Comparison of ENCODE assay signal across 11 cellular contexts in genomic region chr11:110858556-110858921, GRCh38.
DNase-seq lines count a peak whose midpoint lies in the region; ATAC-seq and TF ChIP-seq lines count a peak whose summit lies in the region.
"Had no signal": no experiment of that assay in that cellular context is flagged by ENCODE, and none has a peak within 500 bp of the region (broad histone marks: within the 10 kb centered on the region; RNA-seq: fewer than 3 reads in every experiment).

No MANE protein-coding gene starts in this region.

- ATAC-seq in GM18907 (IDR thresholded peaks at IDR 0.05; ENCODE audit: unreplicated experiment): peak; percentile 69
- peak; percentile 59 for ATAC-seq in HG03139 (IDR thresholded peaks at IDR 0.05; ENCODE audit: unreplicated experiment)
- ATAC-seq in GM18873 (IDR thresholded peaks at IDR 0.05; ENCODE audit: low FRiP score, unreplicated experiment): no peak
- ATAC-seq: activated CD8-positive, alpha-beta memory T cell treated with anti-CD3 and anti-CD28 coated beads, Interleukin-2, amount 10 ng/mL, durations not matched to agents 7 days and 5 days had no signal

- TF ChIP-seq CTCF in foreskin fibroblast (IDR thresholded peaks at IDR 0.05; ENCODE audit: low read depth, low read length): no peak

- DNase-seq in foreskin fibroblast: peak; percentile 47 to 86
- DNase-seq in skeletal muscle cell (ENCODE audit: low read depth): peak; percentile 70
- no peak for DNase-seq in stimulated activated CD8-positive, alpha-beta memory T cell treated with anti-CD3 and anti-CD28 coated beads, Interleukin-4, amount 100 ng/mL, for 48 hours
- no peak for DNase-seq in CD1c-positive myeloid dendritic cell (ENCODE audit: extremely low spot score)
- DNase-seq in NCI-H146 treated with DMSO at 0.1 percent for 48 hours (lab: John Stamatoyannopoulos, UW; ENCODE audit: unreplicated experiment): no peak
- DNase-seq: activated CD8-positive, alpha-beta memory T cell treated with anti-CD3 and anti-CD28 coated beads, Interleukin-2, amount 10 ng/mL, durations not matched to agents 7 days and 5 days; DMS53 had no signal

- H3K4me3 ChIP-seq in foreskin fibroblast (ENCODE audit: low read depth in 1 of 2, low read length in 2 of 2): no peak overlapping the region
- no peak overlapping the region for H3K4me3 ChIP-seq in skeletal muscle cell (ENCODE audit: low read depth, low read length)
- H3K4me3 ChIP-seq: thoracic aorta had no signal

Comparison
In these comparisons a context has a peak if more than half of its experiments do, and no peak if none do; other contexts are left out.
1. DNase-seq: peak in foreskin fibroblast (2 of 2) and skeletal muscle cell (single experiment); none in stimulated activated CD8-positive, alpha-beta memory T cell treated with anti-CD3 and anti-CD28 coated beads, Interleukin-4, amount 100 ng/mL, for 48 hours (single experiment), CD1c-positive myeloid dendritic cell (single experiment) and NCI-H146 treated with DMSO at 0.1 percent for 48 hours (single experiment).